In the genomic region with DNA sequence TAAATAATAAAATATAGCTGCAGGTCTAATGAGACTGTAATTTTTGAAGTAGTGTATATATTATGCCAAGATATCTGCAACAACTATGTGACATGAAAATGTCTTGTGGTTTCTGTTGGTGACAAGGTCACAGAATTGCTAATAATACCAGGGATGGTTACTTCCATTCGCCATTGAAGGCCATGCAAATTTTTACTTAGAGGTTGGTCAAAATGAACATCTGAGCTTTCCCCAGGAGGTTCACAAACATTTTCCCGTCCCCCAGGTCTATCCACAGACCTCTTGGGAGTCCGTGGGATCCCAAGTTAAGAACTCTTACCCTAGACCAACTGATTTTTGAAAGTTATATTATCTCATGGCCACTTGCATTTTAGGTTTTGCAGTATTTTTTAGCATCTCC, we compare ENCODE assay signal across 15 cellular contexts.
A peak's percentile ranks its signal among the peaks of the same experiment; 100 is the strongest.
DNase-seq lines count a peak whose midpoint lies in the region; ATAC-seq, FAIRE-seq and TF ChIP-seq lines count a peak whose summit lies in the region.
"Had no signal": no experiment of that assay in that cellular context is flagged by ENCODE, and none has a peak within 500 bp of the region (broad histone marks: within the 10 kb centered on the region; RNA-seq: fewer than 3 reads in every experiment).

No MANE protein-coding gene starts in this region.

- ATAC-seq in HG03095 (IDR thresholded peaks at IDR 0.05; ENCODE audit: unreplicated experiment) (no peak), HG03045 (IDR thresholded peaks at IDR 0.05; ENCODE audit: unreplicated experiment) (no peak)
- ATAC-seq: K562 had no signal

- no peak for TF ChIP-seq POLR2A in GM12892 (IDR thresholded peaks at IDR 0.05; ENCODE audit: low read depth, low read length)

- TF ChIP-seq CTCF in D721Med (IDR thresholded peaks at IDR 0.05; ENCODE audit: insufficient read depth, missing control alignments): no peak
- no peak for TF ChIP-seq CTCF in tibial artery (IDR thresholded peaks at IDR 0.05)

- peaks cover 0 to 13% (median 8%) of the 10 kb centered on the region in 3 donors for H3K36me3 ChIP-seq in tibial artery

- H3K4me3 ChIP-seq in tibial artery: no peak overlapping the region
- H3K4me3 ChIP-seq: K562 had no signal

- intact Hi-C loops in tibial artery (cut with DNase I; ENCODE audit: low total_unique reads): loop anchor here (10.0 kb wide), 1 partner anchor 171 kb away; no protein-coding TSS in a partner anchor

- peak; percentile 44 for FAIRE-seq in D721Med (lab: Jason Lieb, UNC)
- peak; percentile 36 for FAIRE-seq in GM12892 (lab: Jason Lieb, UNC)
- peak; percentile 33 for FAIRE-seq in TTC549 (lab: Jason Lieb, UNC)
- FAIRE-seq: GM18507, K562 had no signal

- no peak for DNase-seq in D721Med (ENCODE audit: insufficient read length, low spot score)
- no peak for DNase-seq in GM12892 (ENCODE audit: insufficient read length)
- DNase-seq in tibial artery: no peak
- no peak for DNase-seq in OCI-M2 (lab: John Stamatoyannopoulos, UW; ENCODE audit: unreplicated experiment)
- DNase-seq: ACHN; Caco-2; CD8-positive, alpha-beta memory T cell; DMS53; HCEC 1CT; HFFc6 had no signal

- H3K4me1 ChIP-seq in tibial artery: peaks cover 6 to 57% (median 11%) of the 10 kb centered on the region in 4 donors

- H3K9me3 ChIP-seq in tibial artery: no peaks in the 10 kb centered on the region
- H3K9me3 ChIP-seq: Caco-2 had no signal

- H3K27me3 ChIP-seq in tibial artery: no peaks in the 10 kb centered on the region

- H3K27ac ChIP-seq in tibial artery: peak overlapping the region; percentile 54 to 62
